In the genomic region with DNA sequence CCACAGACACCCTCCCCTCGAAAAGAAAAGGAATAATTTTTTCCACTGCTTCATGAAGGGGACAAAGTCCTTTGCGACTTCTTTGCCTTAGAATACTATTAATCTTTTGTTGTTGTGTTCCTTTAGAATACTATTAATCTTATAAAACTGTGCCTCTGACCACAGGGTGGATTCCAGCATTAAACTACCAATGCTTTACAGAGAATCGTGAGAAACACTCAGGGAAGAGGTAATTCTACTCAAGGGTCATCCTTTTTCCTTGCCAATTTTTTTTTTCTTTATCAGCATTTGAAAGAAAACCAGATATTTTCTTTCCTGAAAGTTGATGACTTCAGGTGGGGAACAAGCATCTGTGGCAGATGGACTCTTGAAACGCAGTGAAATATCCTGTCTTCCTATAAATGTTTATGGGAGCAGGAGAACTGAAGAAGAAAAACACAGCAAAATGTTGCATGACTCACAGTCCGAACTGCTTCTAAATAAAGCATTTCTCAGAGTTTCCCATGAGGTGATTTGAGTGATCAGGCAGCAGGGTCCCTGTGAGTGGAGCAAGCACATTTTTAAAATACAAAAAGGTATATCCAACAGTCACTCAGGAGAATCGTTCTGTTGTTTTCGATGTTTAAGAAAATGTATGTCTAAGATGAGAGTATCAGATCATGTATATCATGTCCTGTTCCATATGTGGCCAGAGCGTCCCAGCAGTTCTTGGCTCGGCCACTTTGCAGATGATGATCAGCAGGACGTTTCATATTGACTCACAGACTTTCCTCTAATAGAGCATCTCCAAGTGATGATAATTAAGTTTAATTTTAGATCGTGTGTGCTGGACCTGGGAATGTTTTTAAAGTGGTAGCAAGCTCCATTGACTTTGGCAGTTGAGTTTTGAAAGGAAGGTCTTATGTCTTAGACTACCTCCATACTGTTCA, we compare ENCODE assay signal across 9 cellular contexts.
DNase-seq lines count a peak whose midpoint lies in the region; ATAC-seq lines count a peak whose summit lies in the region.
"Had no signal": no experiment of that assay in that cellular context is flagged by ENCODE, and none has a peak within 500 bp of the region (broad histone marks: within the 10 kb centered on the region; RNA-seq: fewer than 3 reads in every experiment).

No MANE protein-coding gene starts in this region.

- ATAC-seq in left ventricle myocardium superior (peak; percentile 46), GM18909 (IDR thresholded peaks at IDR 0.05; ENCODE audit: poor library complexity, unreplicated experiment) (no peak)

- intact Hi-C loops in left ventricle myocardium superior (cut with micrococcal nuclease), result no loop called here

- DNase-seq in DMS 273 (lab: John Stamatoyannopoulos, UW; ENCODE audit: unreplicated experiment), result peak; percentile 8
- DNase-seq in DMS 273 treated with DMSO at 0.1 percent for 48 hours (lab: John Stamatoyannopoulos, UW), result no peak
- DNase-seq in amniotic epithelial cell (ENCODE audit: low read depth), result peak; percentile 85
- no peak for DNase-seq in left ventricle myocardium superior
- peak; percentile 71 for DNase-seq in stromal cell of bone marrow (ENCODE audit: low read depth)
- DNase-seq in NCI-H510A treated with DMSO at 0.1 percent for 48 hours (lab: John Stamatoyannopoulos, UW), result no peak
- no peak for DNase-seq in NOMO-1 treated with DMSO at 0.1 percent for 48 hours (lab: John Stamatoyannopoulos, UW; ENCODE audit: unreplicated experiment)
- DNase-seq: stimulated activated CD4-positive, alpha-beta T cell treated with anti-CD3 and anti-CD28 coated beads, Interleukin-12 subunit alpha, Interleukin-12 subunit beta, amount 100 ng/mL, for 4 hours had no signal

Comparison
In these comparisons a context has a peak if more than half of its experiments do, and no peak if none do; other contexts are left out.
1. DNase-seq: peak in DMS 273 (single experiment), amniotic epithelial cell (single experiment) and stromal cell of bone marrow (single experiment); none in DMS 273 treated with DMSO at 0.1 percent for 48 hours (single experiment), left ventricle myocardium superior (single experiment), NCI-H510A treated with DMSO at 0.1 percent for 48 hours (single experiment) and NOMO-1 treated with DMSO at 0.1 percent for 48 hours (single experiment).